ENCODE assay signal across 19 cellular contexts in genomic region chr2:8376603-8377423, GRCh38.
DNase-seq lines count a peak whose midpoint lies in the region; ATAC-seq lines count a peak whose summit lies in the region.
"Had no signal": no experiment of that assay in that cellular context is flagged by ENCODE, and none has a peak within 500 bp of the region (broad histone marks: within the 10 kb centered on the region; RNA-seq: fewer than 3 reads in every experiment).

No MANE protein-coding gene starts in this region.

- peaks cover 30% of the 10 kb centered on the region for H3K4me1 ChIP-seq in CD4-positive, alpha-beta memory T cell (ENCODE audit: insufficient read depth, low read length)
- H3K4me1 ChIP-seq: testis had no signal

- peak overlapping the region; percentile 56 for H3K27ac Mint-ChIP-seq in activated CD4-positive, alpha-beta T cell treated with anti-CD3 and anti-CD28 coated beads, Interleukin-2, amount 10 ng/mL, durations not matched to agents 24 days and 14 days
- peak overlapping the region in 6 of 7 donors; percentile 39 to 75 (median 62) for H3K27ac Mint-ChIP-seq in CD4-positive, alpha-beta memory T cell
- H3K27ac Mint-ChIP-seq in activated CD4-positive, alpha-beta memory T cell treated with anti-CD3 and anti-CD28 coated beads, Interleukin-2, amount 10 ng/mL, durations not matched to agents 7 days and 5 days: peak overlapping the region; percentile 64

- no peak overlapping the region for H3K27ac ChIP-seq in CD4-positive, alpha-beta memory T cell (ENCODE audit: low read depth, low read length)
- H3K27ac ChIP-seq: hepatocyte, testis had no signal

- peaks cover 7% of the 10 kb centered on the region for H3K27me3 Mint-ChIP-seq in activated CD4-positive, alpha-beta T cell treated with anti-CD3 and anti-CD28 coated beads, Interleukin-2, amount 10 ng/mL, durations not matched to agents 24 days and 14 days
- H3K27me3 Mint-ChIP-seq in CD4-positive, alpha-beta memory T cell: peaks cover 0 to 2% of the 10 kb centered on the region in 2 donors
- H3K27me3 Mint-ChIP-seq in activated CD4-positive, alpha-beta memory T cell treated with anti-CD3 and anti-CD28 coated beads, Interleukin-2, amount 10 ng/mL, durations not matched to agents 7 days and 5 days: peaks cover 2% of the 10 kb centered on the region

- ATAC-seq in HG02981 (IDR thresholded peaks at IDR 0.05; ENCODE audit: unreplicated experiment): no peak
- ATAC-seq: PC-3 had no signal

- H3K4me3 Mint-ChIP-seq in activated CD4-positive, alpha-beta T cell treated with anti-CD3 and anti-CD28 coated beads, Interleukin-2, amount 10 ng/mL, durations not matched to agents 24 days and 14 days: no peak overlapping the region
- H3K4me3 Mint-ChIP-seq in CD4-positive, alpha-beta memory T cell: peak overlapping the region; percentile 6 to 70 (median 42)
- no peak overlapping the region for H3K4me3 Mint-ChIP-seq in activated CD4-positive, alpha-beta memory T cell treated with anti-CD3 and anti-CD28 coated beads, Interleukin-2, amount 10 ng/mL, durations not matched to agents 7 days and 5 days

- no peak for DNase-seq in activated CD4-positive, alpha-beta T cell treated with anti-CD3 and anti-CD28 coated beads, Interleukin-2, amount 10 ng/mL, durations not matched to agents 24 days and 14 days
- no peak for DNase-seq in activated CD4-positive, alpha-beta T cell treated with anti-CD3 and anti-CD28 coated beads, Interleukin-2, amount 50 U/mL, for 1 hour
- peak in 2 of 5 donors; percentile 9 for DNase-seq in CD4-positive, alpha-beta memory T cell
- DNase-seq in activated CD4-positive, alpha-beta memory T cell treated with anti-CD3 and anti-CD28 coated beads, Interleukin-2, amount 10 ng/mL, durations not matched to agents 7 days and 5 days: no peak
- DNase-seq in myocyte (ENCODE audit: low read depth) (peak; percentile 18), HCEC 1CT (no peak), epidermal melanocyte (ENCODE audit: insufficient read length, low spot score) (no peak)
- DNase-seq: 8988T; C1 segment of cervical spinal cord; foreskin fibroblast; islet precursor cell; naive thymus-derived CD8-positive, alpha-beta T cell; NCI-H1436 treated with DMSO at 0.1 percent for 48 hours; NCI-H82; PC-3; T-helper 9 cell; testis had no signal

- H3K27me3 ChIP-seq in CD4-positive, alpha-beta memory T cell (ENCODE audit: insufficient read depth, low read length): no peaks in the 10 kb centered on the region
- H3K27me3 ChIP-seq: hepatocyte, testis had no signal

- H3K4me3 ChIP-seq in CD4-positive, alpha-beta memory T cell (ENCODE audit: low read length in 2 of 2): no peak overlapping the region
- H3K4me3 ChIP-seq: hepatocyte, testis had no signal

- peaks cover 3% of the 10 kb centered on the region for H3K36me3 Mint-ChIP-seq in activated CD4-positive, alpha-beta T cell treated with anti-CD3 and anti-CD28 coated beads, Interleukin-2, amount 10 ng/mL, durations not matched to agents 24 days and 14 days (ENCODE audit: low read depth)
- H3K36me3 Mint-ChIP-seq in CD4-positive, alpha-beta memory T cell: peaks cover 4% of the 10 kb centered on the region in 2 donors
- peaks cover 7% of the 10 kb centered on the region for H3K36me3 Mint-ChIP-seq in activated CD4-positive, alpha-beta memory T cell treated with anti-CD3 and anti-CD28 coated beads, Interleukin-2, amount 10 ng/mL, durations not matched to agents 7 days and 5 days (ENCODE audit: low read depth)

- CTCF ChIA-PET in CD4-positive, alpha-beta memory T cell (lab: Charles Lee; ENCODE audit: partially characterized antibody): no interaction called here
- CTCF ChIA-PET in activated CD4-positive, alpha-beta memory T cell treated with anti-CD3 and anti-CD28 coated beads, Interleukin-2, amount 10 ng/mL, durations not matched to agents 7 days and 5 days (lab: Charles Lee): no interaction called here

- H3K9me3 Mint-ChIP-seq in activated CD4-positive, alpha-beta T cell treated with anti-CD3 and anti-CD28 coated beads, Interleukin-2, amount 10 ng/mL, durations not matched to agents 24 days and 14 days: peaks cover 5% of the 10 kb centered on the region
- peaks cover 0 to 13% (median 5%) of the 10 kb centered on the region in 8 donors for H3K9me3 Mint-ChIP-seq in CD4-positive, alpha-beta memory T cell
- peaks cover 6% of the 10 kb centered on the region for H3K9me3 Mint-ChIP-seq in activated CD4-positive, alpha-beta memory T cell treated with anti-CD3 and anti-CD28 coated beads, Interleukin-2, amount 10 ng/mL, durations not matched to agents 7 days and 5 days

- intact Hi-C loops in activated CD4-positive, alpha-beta T cell treated with anti-CD3 and anti-CD28 coated beads, Interleukin-2, amount 10 ng/mL, durations not matched to agents 24 days and 14 days (cut with micrococcal nuclease): no loop called here
- intact Hi-C loops in CD4-positive, alpha-beta memory T cell (cut with micrococcal nuclease): no loop called here

- H3K36me3 ChIP-seq in CD4-positive, alpha-beta memory T cell (ENCODE audit: insufficient read depth, low read length): no peaks in the 10 kb centered on the region

- H3K9me3 ChIP-seq in CD4-positive, alpha-beta memory T cell (ENCODE audit: control insufficient read depth in 1 of 2, low read length in 2 of 2): no peaks in the 10 kb centered on the region
- H3K9me3 ChIP-seq: testis had no signal

- POLR2A ChIA-PET in CD4-positive, alpha-beta memory T cell (lab: Charles Lee; ENCODE audit: partially characterized antibody): interaction anchor here (1.5 kb wide), 1 partner anchor 305 kb away, joined by 4 read pairs; the partner anchor contains the start of gene ID2
- POLR2A ChIA-PET in activated CD4-positive, alpha-beta memory T cell treated with anti-CD3 and anti-CD28 coated beads, Interleukin-2, amount 10 ng/mL, durations not matched to agents 7 days and 5 days (lab: Charles Lee): no interaction called here

- H3K4me1 Mint-ChIP-seq in activated CD4-positive, alpha-beta T cell treated with anti-CD3 and anti-CD28 coated beads, Interleukin-2, amount 10 ng/mL, durations not matched to agents 24 days and 14 days: peaks cover 12% of the 10 kb centered on the region
- H3K4me1 Mint-ChIP-seq in CD4-positive, alpha-beta memory T cell: peaks cover 21 to 41% (median 29%) of the 10 kb centered on the region in 4 donors
- H3K4me1 Mint-ChIP-seq in activated CD4-positive, alpha-beta memory T cell treated with anti-CD3 and anti-CD28 coated beads, Interleukin-2, amount 10 ng/mL, durations not matched to agents 7 days and 5 days: peaks cover 38% of the 10 kb centered on the region

Comparison
In these comparisons a context has a peak if more than half of its experiments do, and no peak if none do; other contexts are left out.
1. H3K4me3 Mint-ChIP-seq: peak in CD4-positive, alpha-beta memory T cell (8 of 8); none in activated CD4-positive, alpha-beta T cell treated with anti-CD3 and anti-CD28 coated beads, Interleukin-2, amount 10 ng/mL, durations not matched to agents 24 days and 14 days (single experiment) and activated CD4-positive, alpha-beta memory T cell treated with anti-CD3 and anti-CD28 coated beads, Interleukin-2, amount 10 ng/mL, durations not matched to agents 7 days and 5 days (single experiment).
2. Peak in every context shown above with its lines, with median percentiles within 50 percentile points of each other: H3K27ac Mint-ChIP-seq.